In the genomic region with DNA sequence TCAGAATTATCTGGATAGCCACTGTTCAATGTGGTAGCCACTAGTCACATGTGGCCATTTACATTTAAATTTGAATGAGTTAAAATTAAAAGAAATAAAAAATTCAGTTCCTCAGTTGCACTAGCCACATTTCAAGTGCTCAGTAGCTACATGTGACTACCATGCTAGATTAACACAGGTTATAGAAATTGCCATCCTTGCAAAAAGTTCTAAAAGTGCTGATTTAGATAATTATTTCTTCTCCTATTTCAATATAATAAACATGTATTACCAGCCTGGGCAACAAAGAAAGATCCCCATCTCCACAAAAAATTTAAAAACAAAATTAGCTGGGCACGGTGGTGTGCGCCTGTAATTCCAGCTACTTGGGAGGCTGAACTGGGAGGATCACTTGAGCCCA, we compare ENCODE assay signal across 6 cellular contexts.
"Had no signal": no experiment of that assay in that cellular context is flagged by ENCODE, and none has a peak within 500 bp of the region (broad histone marks: within the 10 kb centered on the region; RNA-seq: fewer than 3 reads in every experiment).

No MANE protein-coding gene starts in this region.

- DNase-seq: Karpas-422, KBM-7, KG1 had no signal

- FAIRE-seq: HTR-8/SVneo had no signal

- H3K27ac ChIP-seq: HL-60, KMS-11 had no signal

- H3K9ac ChIP-seq: KMS-11 had no signal

- H3K4me2 ChIP-seq: KMS-11 had no signal
